ENCODE assay signal across 8 cellular contexts in genomic region chr10:84205049-84205852, GRCh38. TPM values are rescaled to one million over a fixed set of nuclear protein-coding genes. Genes with fewer than 3 reads are reported as not detected.
DNase-seq lines count a peak whose midpoint lies in the region; ATAC-seq and TF ChIP-seq lines count a peak whose summit lies in the region.

No MANE protein-coding gene starts in this region.

- H3K4me1 ChIP-seq in CD8-positive, alpha-beta T cell (ENCODE audit: insufficient read depth, low read length) = no peaks in the 10 kb centered on the region

- CTCF ChIA-PET in CD8-positive, alpha-beta T cell (lab: Charles Lee) = interaction anchor here (0.8 to 19.8 kb wide), 15 partner anchors 10 to 332 kb away, joined by 3 to 372 read pairs (median 5); partner anchors contain the start of genes CDHR1 and GHITM

- peak; percentile 41 to 80 (median 66) for DNase-seq in CD8-positive, alpha-beta T cell
- DNase-seq in NK-92 (lab: John Stamatoyannopoulos, UW; ENCODE audit: unreplicated experiment) (peak; percentile 5), activated T-cell treated with anti-CD3 and anti-CD28 coated beads for 4 hours (peak; percentile 30), fibroblast of gingiva (ENCODE audit: low read depth) (peak; percentile 16), neural crest cell (ENCODE audit: low read depth, low spot score) (peak; percentile 74), superior temporal gyrus (ENCODE audit: extremely low spot score) (peak; percentile 87)

- H3K4me1 Mint-ChIP-seq in CD8-positive, alpha-beta T cell (ENCODE audit: low read depth) = no peaks in the 10 kb centered on the region
- no peaks in the 10 kb centered on the region for H3K4me1 Mint-ChIP-seq in neural crest cell

- no peaks in the 10 kb centered on the region for H3K36me3 Mint-ChIP-seq in CD8-positive, alpha-beta T cell
- H3K36me3 Mint-ChIP-seq in neural crest cell (ENCODE audit: low read depth) = no peaks in the 10 kb centered on the region

- no peaks in the 10 kb centered on the region for H3K36me3 ChIP-seq in CD8-positive, alpha-beta T cell (ENCODE audit: insufficient read depth, low read length)

- no peak overlapping the region for H3K4me3 ChIP-seq in CD8-positive, alpha-beta T cell (ENCODE audit: low read depth, low read length)

- H3K9me3 Mint-ChIP-seq in CD8-positive, alpha-beta T cell = no peaks in the 10 kb centered on the region
- H3K9me3 Mint-ChIP-seq in neural crest cell = no peaks in the 10 kb centered on the region

- no peak overlapping the region for H3K27ac ChIP-seq in CD8-positive, alpha-beta T cell (ENCODE audit: low read depth, low read length)

- intact Hi-C loops in CD8-positive, alpha-beta T cell (cut with DNase I, micrococcal nuclease) = loop anchor here (1.0 to 2.0 kb wide), 2 partner anchors 57 to 146 kb away; no protein-coding TSS in a partner anchor

- no peaks in the 10 kb centered on the region for H3K27me3 Mint-ChIP-seq in CD8-positive, alpha-beta T cell (ENCODE audit: low read depth)
- H3K27me3 Mint-ChIP-seq in neural crest cell (ENCODE audit: low read depth) = no peaks in the 10 kb centered on the region

- POLR2A ChIA-PET in CD8-positive, alpha-beta T cell (lab: Charles Lee) = interaction anchor here (0.8 to 1.4 kb wide), 2 partner anchors 28 to 57 kb away, joined by 4 to 6 read pairs; no protein-coding TSS in a partner anchor

- H3K9me3 ChIP-seq in CD8-positive, alpha-beta T cell (ENCODE audit: low read length) = no peaks in the 10 kb centered on the region

- H3K4me3 Mint-ChIP-seq in CD8-positive, alpha-beta T cell = no peak overlapping the region
- no peak overlapping the region for H3K4me3 Mint-ChIP-seq in neural crest cell

- H3K27ac Mint-ChIP-seq in CD8-positive, alpha-beta T cell = no peak overlapping the region
- no peak overlapping the region for H3K27ac Mint-ChIP-seq in neural crest cell (ENCODE audit: unreplicated experiment)

- TF ChIP-seq CTCF in CD8-positive, alpha-beta T cell (IDR thresholded peaks at IDR 0.05) = peak; percentile 81
- peak; percentile 78 for TF ChIP-seq CTCF in neural crest cell (conservative IDR thresholded peaks at IDR 0.05)

- ATAC-seq in CD8-positive, alpha-beta T cell = peak; percentile 97
- peak; percentile 75 for ATAC-seq in GM19035 (IDR thresholded peaks at IDR 0.05; ENCODE audit: unreplicated experiment)
- peak; percentile 81 for ATAC-seq in HG03175 (IDR thresholded peaks at IDR 0.05; ENCODE audit: unreplicated experiment)

- no peaks in the 10 kb centered on the region for H3K27me3 ChIP-seq in CD8-positive, alpha-beta T cell (ENCODE audit: insufficient read depth, low read length)

RNA-seq across cellular contexts. Expression of gene CDHR1, which starts 10.9 kb away (rescaled TPM):
- total RNA-seq in CD8-positive, alpha-beta T cell = 1 to 10 TPM; 1.5 to 1.7 TPM
- total RNA-seq in neural crest cell = 19.8 and 23.0 TPM in 2 replicates

RNA-seq across cellular contexts. Expression of gene LRIT2, which starts 20.1 kb away (rescaled TPM):
- total RNA-seq in CD8-positive, alpha-beta T cell = not detected
- total RNA-seq in neural crest cell = not detected in 2 replicates

RNA-seq across cellular contexts. Expression of gene GPR15LG, which starts 31.6 kb away (rescaled TPM):
- total RNA-seq in CD8-positive, alpha-beta T cell = not detected
- total RNA-seq in neural crest cell = not detected in 2 replicates

RNA-seq across cellular contexts. Expression of gene LRIT1, which starts 36.1 kb away (rescaled TPM):
- total RNA-seq in CD8-positive, alpha-beta T cell = not detected
- not detected in 2 replicates for total RNA-seq in neural crest cell

RNA-seq across cellular contexts. Expression of gene RGR, which starts 39.6 kb away (rescaled TPM):
- not detected for total RNA-seq in CD8-positive, alpha-beta T cell
- total RNA-seq in neural crest cell = 0.23 TPM in 1 of 2 replicates, not detected in the other

Comparison
In these comparisons a context has a peak if more than half of its experiments do, and no peak if none do; other contexts are left out.
1. DNase-seq: peak in every context shown above with its lines; median percentile 87 in superior temporal gyrus; 74 in neural crest cell; 66 in CD8-positive, alpha-beta T cell; 30 in activated T-cell treated with anti-CD3 and anti-CD28 coated beads for 4 hours; 16 in fibroblast of gingiva; 5 in NK-92.